ENCODE assay signal across 8 cellular contexts in the genomic region with DNA sequence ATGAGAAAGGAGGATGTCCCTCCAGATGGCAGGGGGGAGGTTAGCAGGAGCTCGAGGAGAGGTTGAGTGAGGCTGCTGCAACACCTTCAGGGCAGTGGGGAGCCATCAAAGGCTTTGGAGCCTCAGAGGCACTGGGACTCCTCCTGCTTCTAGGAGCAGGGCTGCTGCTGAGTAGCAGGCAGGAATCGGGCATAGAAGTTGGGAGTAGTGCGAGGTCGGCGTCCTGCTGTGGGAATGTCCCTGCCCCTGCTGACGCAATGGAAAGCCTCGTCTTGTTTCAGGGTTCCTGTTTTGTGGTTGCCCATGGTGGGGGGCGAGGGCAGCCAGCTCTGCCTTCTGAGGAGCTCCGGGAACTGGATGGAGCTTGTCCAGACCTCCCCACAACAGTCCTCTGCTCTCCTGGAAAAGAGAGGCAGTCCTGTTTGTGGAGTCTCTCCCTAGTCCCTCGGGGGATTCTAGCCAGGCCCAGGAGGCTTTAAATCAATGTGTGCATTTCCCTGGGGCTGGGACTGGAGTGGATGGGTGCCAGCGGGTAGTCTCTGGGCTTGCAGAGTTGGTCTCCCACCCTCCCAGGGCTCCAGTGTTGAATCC.
A peak's percentile ranks its signal among the peaks of the same experiment; 100 is the strongest.
DNase-seq lines count a peak whose midpoint lies in the region; ATAC-seq and TF ChIP-seq lines count a peak whose summit lies in the region.

No MANE protein-coding gene starts in this region.

- peak overlapping the region; percentile 96 to 99 for H3K27ac ChIP-seq in ascending aorta
- H3K27ac ChIP-seq in lower lobe of right lung: peak overlapping the region; percentile 73
- H3K27ac ChIP-seq in thoracic aorta: peak overlapping the region; percentile 91 to 98

- no peak overlapping the region for H3K4me3 ChIP-seq in ascending aorta
- no peak overlapping the region for H3K4me3 ChIP-seq in lower lobe of right lung
- no peak overlapping the region for H3K4me3 ChIP-seq in thoracic aorta

- peak; percentile 12 to 24 for ATAC-seq in lower lobe of right lung
- ATAC-seq in thoracic aorta (ENCODE audit: insufficient number of reproducible peaks, low FRiP score, low read depth): no peak
- ATAC-seq in GM19395 (IDR thresholded peaks at IDR 0.05; ENCODE audit: unreplicated experiment): no peak
- no peak for ATAC-seq in HG02884 (IDR thresholded peaks at IDR 0.05; ENCODE audit: unreplicated experiment)
- ATAC-seq in HG02885 (IDR thresholded peaks at IDR 0.05; ENCODE audit: poor library complexity, unreplicated experiment): no peak

- H3K9me3 ChIP-seq in ascending aorta (no peaks in the 10 kb centered on the region), lower lobe of right lung (no peaks in the 10 kb centered on the region), thoracic aorta (no peaks in the 10 kb centered on the region)

- DNase-seq in SKM-1 treated with dmso at 0.1 percent for 144 hours (lab: John Stamatoyannopoulos, UW; ENCODE audit: unreplicated experiment): peak; percentile 64
- DNase-seq in SKM-1 (lab: John Stamatoyannopoulos, UW; ENCODE audit: unreplicated experiment): no peak
- peak; percentile 62 to 84 for DNase-seq in ascending aorta (ENCODE audit: low spot score in 2 of 2)
- DNase-seq in lower lobe of right lung: peak; percentile 77
- DNase-seq in thoracic aorta (ENCODE audit: low spot score): no peak

- intact Hi-C loops in ascending aorta (cut with DNase I): loop anchor here (5.0 to 10.0 kb wide), 3 partner anchors 91 to 196 kb away; a partner anchor contains a TSS
- intact Hi-C loops in lower lobe of right lung (cut with DNase I): no loop called here

- H3K4me1 ChIP-seq in ascending aorta: peaks cover 40 to 68% of the 10 kb centered on the region in 2 donors
- peaks cover 98% of the 10 kb centered on the region for H3K4me1 ChIP-seq in lower lobe of right lung
- peaks cover 49 to 73% of the 10 kb centered on the region in 2 donors for H3K4me1 ChIP-seq in thoracic aorta (ENCODE audit: control insufficient read depth in 1 of 2, low read depth in 2 of 2)

- H3K36me3 ChIP-seq in ascending aorta: no peaks in the 10 kb centered on the region
- H3K36me3 ChIP-seq in lower lobe of right lung: no peaks in the 10 kb centered on the region
- H3K36me3 ChIP-seq in thoracic aorta: no peaks in the 10 kb centered on the region

- TF ChIP-seq CTCF in ascending aorta (IDR thresholded peaks at IDR 0.05) (no peak), lower lobe of right lung (IDR thresholded peaks at IDR 0.05) (no peak), thoracic aorta (IDR thresholded peaks at IDR 0.05) (no peak)

- no peaks in the 10 kb centered on the region for H3K27me3 ChIP-seq in ascending aorta
- no peaks in the 10 kb centered on the region for H3K27me3 ChIP-seq in lower lobe of right lung (ENCODE audit: low read depth)
- no peaks in the 10 kb centered on the region for H3K27me3 ChIP-seq in thoracic aorta (replicated peaks; ENCODE audit: insufficient read depth)

Comparison
In these comparisons a context has a peak if more than half of its experiments do, and no peak if none do; other contexts are left out.
1. DNase-seq: peak in SKM-1 treated with dmso at 0.1 percent for 144 hours (single experiment), ascending aorta (2 of 2) and lower lobe of right lung (single experiment); none in SKM-1 (single experiment) and thoracic aorta (single experiment).
2. ATAC-seq: peak in lower lobe of right lung (2 of 2); none in thoracic aorta (single experiment), GM19395 (single experiment), HG02884 (single experiment) and HG02885 (single experiment).
3. Peak in every context shown above with its lines, with median percentiles within 50 percentile points of each other: H3K27ac ChIP-seq.